ENCODE assay signal across 27 cellular contexts in the genomic region with DNA sequence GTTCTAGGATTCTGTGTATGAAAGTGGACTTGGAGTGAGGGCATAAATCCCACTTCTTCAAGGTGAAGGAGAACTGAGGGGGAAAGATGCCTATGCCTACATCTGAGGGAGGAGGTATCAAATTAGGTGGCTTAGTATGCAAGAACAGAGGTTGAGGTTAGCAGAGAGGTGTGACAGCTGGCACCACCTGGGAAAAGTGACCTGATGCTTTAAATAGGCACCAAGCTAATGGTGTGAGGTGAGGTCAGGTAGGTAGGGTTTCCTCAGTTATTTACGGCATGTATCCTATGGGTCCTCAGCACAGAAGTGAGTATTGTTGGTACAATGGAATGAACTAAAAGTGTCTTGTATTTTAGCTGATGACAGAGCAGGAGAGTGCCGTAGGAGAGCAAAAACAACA.
"Had no signal": no experiment of that assay in that cellular context is flagged by ENCODE, and none has a peak within 500 bp of the region (broad histone marks: within the 10 kb centered on the region; RNA-seq: fewer than 3 reads in every experiment).

No MANE protein-coding gene starts in this region.

- H3K36me3 Mint-ChIP-seq: naive thymus-derived CD4-positive, alpha-beta T cell; natural killer cell; neural progenitor cell; stimulated activated effector memory CD8-positive, alpha-beta T cell treated with anti-CD3 and anti-CD28 coated beads, Interleukin-12 subunit alpha, Interleukin-12 subunit beta, amount 100 ng/mL, for 72 hours; stimulated activated naive B cell treated with anti-CD40 and anti-IgM and Interleukin-4, amounts not matched to agents 10 μg/mL and 1 μg/mL and 100 μg/mL, for 72 hours had no signal

- ATAC-seq: naive thymus-derived CD4-positive, alpha-beta T cell; natural killer cell; right cardiac atrium; right lobe of liver; stimulated activated effector memory CD8-positive, alpha-beta T cell treated with anti-CD3 and anti-CD28 coated beads, Interleukin-12 subunit alpha, Interleukin-12 subunit beta, amount 100 ng/mL, for 72 hours; stimulated activated naive B cell treated with anti-CD40 and anti-IgM and Interleukin-4, amounts not matched to agents 10 μg/mL and 1 μg/mL and 100 μg/mL, for 72 hours had no signal

- DNase-seq: naive thymus-derived CD4-positive, alpha-beta T cell; natural killer cell; nucleus accumbens; pancreas; right cardiac atrium; right lobe of liver; sigmoid colon; small intestine; stimulated activated CD4-positive, alpha-beta T cell treated with anti-CD3 and anti-CD28 coated beads, Interleukin-15, amount 100 ng/mL, for 24 hours; stimulated activated CD4-positive, alpha-beta T cell treated with anti-CD3 and anti-CD28 coated beads, Interleukin-2, amount 100 ng/mL, for 24 hours; stimulated activated CD4-positive, alpha-beta T cell treated with anti-CD3 and anti-CD28 coated beads, Interleukin-2, amount 100 ng/mL, for 48 hours; stimulated activated CD4-positive, alpha-beta T cell treated with anti-CD3 and anti-CD28 coated beads, Interleukin-4, amount 100 ng/mL, for 24 hours; stimulated activated naive B cell treated with anti-CD40 and anti-IgM and Interleukin-4, amounts not matched to agents 10 μg/mL and 1 μg/mL and 100 μg/mL, for 72 hours; stimulated activated naive CD4-positive, alpha-beta T cell treated with Interleukin-2 at 50 U/mL for 16 hours; stomach; thyroid gland; trophoblast cell; upper lobe of left lung had no signal

- H3K4me3 Mint-ChIP-seq: naive thymus-derived CD4-positive, alpha-beta T cell; natural killer cell; nephron; neural progenitor cell; stimulated activated effector memory CD8-positive, alpha-beta T cell treated with anti-CD3 and anti-CD28 coated beads, Interleukin-12 subunit alpha, Interleukin-12 subunit beta, amount 100 ng/mL, for 72 hours; stimulated activated naive B cell treated with anti-CD40 and anti-IgM and Interleukin-4, amounts not matched to agents 10 μg/mL and 1 μg/mL and 100 μg/mL, for 72 hours; stimulated activated naive CD8-positive, alpha-beta T cell treated with anti-CD3 and anti-CD28 coated beads, Interleukin-15, Interleukin-2, amounts not matched to agents 100 ng/mL and 50 ng/mL, for 24 hours had no signal

- H2AFZ ChIP-seq: neural progenitor cell had no signal

- H3K4me1 Mint-ChIP-seq: naive thymus-derived CD4-positive, alpha-beta T cell; natural killer cell; stimulated activated effector memory CD8-positive, alpha-beta T cell treated with anti-CD3 and anti-CD28 coated beads, Interleukin-12 subunit alpha, Interleukin-12 subunit beta, amount 100 ng/mL, for 72 hours had no signal

- H3K9me3 ChIP-seq: neutrophil, pancreas, prostate gland, right lobe of liver, thoracic aorta, thyroid gland, tibial nerve, upper lobe of left lung, vagina had no signal

- H3K9me3 Mint-ChIP-seq: natural killer cell; stimulated activated effector memory CD8-positive, alpha-beta T cell treated with anti-CD3 and anti-CD28 coated beads, Interleukin-12 subunit alpha, Interleukin-12 subunit beta, amount 100 ng/mL, for 72 hours; stimulated activated naive CD8-positive, alpha-beta T cell treated with anti-CD3 and anti-CD28 coated beads, Interleukin-15, Interleukin-2, amounts not matched to agents 100 ng/mL and 50 ng/mL, for 24 hours had no signal

- H3K4me1 ChIP-seq: neural progenitor cell, prostate gland, right lobe of liver, sigmoid colon, stomach, thyroid gland, tibial nerve, upper lobe of left lung, vagina had no signal

- H3K27me3 Mint-ChIP-seq: stimulated activated naive B cell treated with anti-CD40 and anti-IgM and Interleukin-4, amounts not matched to agents 10 μg/mL and 1 μg/mL and 100 μg/mL, for 72 hours had no signal

- H3K27me3 ChIP-seq: neural progenitor cell, neutrophil, pancreas, right lobe of liver, sigmoid colon, stomach, thyroid gland, tibial nerve, upper lobe of left lung, vagina had no signal

- H3K36me3 ChIP-seq: neural progenitor cell, neutrophil, pancreas, prostate gland, right lobe of liver, sigmoid colon, stomach, thoracic aorta, thyroid gland, tibial nerve, upper lobe of left lung, vagina had no signal

- H3K4me3 ChIP-seq: neural progenitor cell, pancreas, prostate gland, right lobe of liver, sigmoid colon, stomach, thoracic aorta, thyroid gland, tibial nerve, upper lobe of left lung, vagina had no signal

- H3K27ac ChIP-seq: neural progenitor cell, neutrophil, pancreas, prostate gland, right lobe of liver, sigmoid colon, stomach, thoracic aorta, thyroid gland, tibial nerve, upper lobe of left lung, vagina had no signal

- H3K9ac ChIP-seq: neural progenitor cell had no signal

- H3K4me2 ChIP-seq: neural progenitor cell had no signal

- H3K27ac Mint-ChIP-seq: naive thymus-derived CD4-positive, alpha-beta T cell; natural killer cell; nephron; neural progenitor cell; stimulated activated effector memory CD8-positive, alpha-beta T cell treated with anti-CD3 and anti-CD28 coated beads, Interleukin-12 subunit alpha, Interleukin-12 subunit beta, amount 100 ng/mL, for 72 hours; stimulated activated naive B cell treated with anti-CD40 and anti-IgM and Interleukin-4, amounts not matched to agents 10 μg/mL and 1 μg/mL and 100 μg/mL, for 72 hours; stimulated activated naive CD8-positive, alpha-beta T cell treated with anti-CD3 and anti-CD28 coated beads, Interleukin-15, Interleukin-2, amounts not matched to agents 100 ng/mL and 50 ng/mL, for 24 hours had no signal
